23 cellular contexts compared by ENCODE assay signal in genomic region chr12:76153616-76154015, GRCh38.
DNase-seq lines count a peak whose midpoint lies in the region; ATAC-seq and TF ChIP-seq lines count a peak whose summit lies in the region.
"Had no signal": no experiment of that assay in that cellular context is flagged by ENCODE, and none has a peak within 500 bp of the region (broad histone marks: within the 10 kb centered on the region; RNA-seq: fewer than 3 reads in every experiment).

No MANE protein-coding gene starts in this region.

- TF ChIP-seq CTCF in HL-60 (IDR thresholded peaks at IDR 0.05; ENCODE audit: insufficient read depth, low read length), result no peak
- TF ChIP-seq CTCF in hepatocyte (IDR thresholded peaks at IDR 0.05; ENCODE audit: poor library complexity), result no peak

- H2AFZ ChIP-seq in hepatocyte, result no peak overlapping the region

- H3K27me3 Mint-ChIP-seq in dendritic cell treated with granulocyte-macrophage colony-stimulating factor and Interleukin-4, amounts not matched to agents 40 ng/mL and 50 ng/mL, for 4 days, result no peaks in the 10 kb centered on the region
- H3K27me3 Mint-ChIP-seq: T-helper 17 cell had no signal

- no peaks in the 10 kb centered on the region for H3K27me3 ChIP-seq in HL-60 (ENCODE audit: insufficient read depth, poor library complexity, severe bottlenecking)
- H3K27me3 ChIP-seq in hepatocyte, result no peaks in the 10 kb centered on the region
- H3K27me3 ChIP-seq: SJCRH30 had no signal

- H3K9me3 ChIP-seq in hepatocyte (ENCODE audit: low read depth), result no peaks in the 10 kb centered on the region
- H3K9me3 ChIP-seq: Caco-2, SJCRH30 had no signal

- 81% methylated on average over 3 of the region's 3 CpGs for WGBS in hepatocyte (ENCODE audit: low lambda C conversion rate, missing lambda C conversion rate)

- no peaks in the 10 kb centered on the region for H3K9me2 ChIP-seq in hepatocyte (replicated peaks; ENCODE audit: insufficient read depth)

- H3K4me1 ChIP-seq in hepatocyte (ENCODE audit: insufficient read depth), result no peaks in the 10 kb centered on the region
- H3K4me1 ChIP-seq: Caco-2, SJCRH30 had no signal

- H3K36me3 ChIP-seq in hepatocyte (replicated peaks; ENCODE audit: insufficient read depth, low read depth), result no peaks in the 10 kb centered on the region
- H3K36me3 ChIP-seq: SJCRH30 had no signal

- intact Hi-C loops in dendritic cell treated with granulocyte-macrophage colony-stimulating factor and Interleukin-4, amounts not matched to agents 40 ng/mL and 50 ng/mL, for 4 days (cut with micrococcal nuclease), result loop anchor here (10.0 kb wide), 2 partner anchors 61 to 191 kb away; partner anchors contain the start of gene BBS10

- no peak for DNase-seq in HL-60 (ENCODE audit: low read depth in 1 of 2, low spot score in 1 of 2)
- no peak for DNase-seq in hepatocyte (ENCODE audit: low spot score)
- DNase-seq in DMS53 (lab: John Stamatoyannopoulos, UW), result no peak
- DNase-seq in DMS79 treated with DMSO at 0.1 percent for 48 hours (lab: John Stamatoyannopoulos, UW), result no peak
- DNase-seq: Caco-2; CD8-positive, alpha-beta T cell; DMS79; H7; Karpas-422; NCI-H1092 treated with DMSO at 0.1 percent for 48 hours; NCI-H1436; NCI-H187; NCI-H2171 treated with DMSO at 0.1 percent for 48 hours; NCI-H345; NCI-H510A treated with DMSO at 0.1 percent for 48 hours; PC-3; SJCRH30; T-helper 17 cell had no signal

- peak overlapping the region; percentile 20 for H3K27ac Mint-ChIP-seq in dendritic cell treated with granulocyte-macrophage colony-stimulating factor and Interleukin-4, amounts not matched to agents 40 ng/mL and 50 ng/mL, for 4 days
- H3K27ac Mint-ChIP-seq: CD8-positive, alpha-beta T cell; T-helper 17 cell had no signal

- no peak overlapping the region for H3K4me3 Mint-ChIP-seq in dendritic cell treated with granulocyte-macrophage colony-stimulating factor and Interleukin-4, amounts not matched to agents 40 ng/mL and 50 ng/mL, for 4 days
- H3K4me3 Mint-ChIP-seq: CD8-positive, alpha-beta T cell; T-helper 17 cell had no signal

- H3K36me3 Mint-ChIP-seq in dendritic cell treated with granulocyte-macrophage colony-stimulating factor and Interleukin-4, amounts not matched to agents 40 ng/mL and 50 ng/mL, for 4 days (ENCODE audit: low read depth), result no peaks in the 10 kb centered on the region
- H3K36me3 Mint-ChIP-seq: CD8-positive, alpha-beta T cell had no signal

- peak overlapping the region; percentile 80 for H3K27ac ChIP-seq in HL-60 (replicated peaks)
- H3K27ac ChIP-seq in hepatocyte, result no peak overlapping the region
- H3K27ac ChIP-seq: C4-2B, SJCRH30 had no signal

- no peaks in the 10 kb centered on the region for H4K20me1 ChIP-seq in hepatocyte (ENCODE audit: insufficient read depth, poor library complexity, severe bottlenecking)

- peaks cover 60% of the 10 kb centered on the region for H3K4me1 Mint-ChIP-seq in dendritic cell treated with granulocyte-macrophage colony-stimulating factor and Interleukin-4, amounts not matched to agents 40 ng/mL and 50 ng/mL, for 4 days (ENCODE audit: low read depth)

- no peaks in the 10 kb centered on the region for H3K79me2 ChIP-seq in hepatocyte

- ATAC-seq in GM21390 (IDR thresholded peaks at IDR 0.05; ENCODE audit: unreplicated experiment), result peak; percentile 5
- ATAC-seq in GM19467 (IDR thresholded peaks at IDR 0.05; ENCODE audit: unreplicated experiment), result no peak
- ATAC-seq: CD8-positive, alpha-beta T cell; PC-3; SK-N-SH treated with all-trans-retinoic acid at 6 μM for 48 hours; T-helper 17 cell had no signal

- H3K4me3 ChIP-seq in HL-60 (replicated peaks; ENCODE audit: insufficient read depth, low read length) (no peak overlapping the region), hepatocyte (no peak overlapping the region)
- H3K4me3 ChIP-seq: SJCRH30 had no signal

- H3K9me3 Mint-ChIP-seq in dendritic cell treated with granulocyte-macrophage colony-stimulating factor and Interleukin-4, amounts not matched to agents 40 ng/mL and 50 ng/mL, for 4 days, result no peaks in the 10 kb centered on the region
- H3K9me3 Mint-ChIP-seq: CD8-positive, alpha-beta T cell had no signal

- H3K4me2 ChIP-seq in hepatocyte, result no peak overlapping the region
